In the genomic region with DNA sequence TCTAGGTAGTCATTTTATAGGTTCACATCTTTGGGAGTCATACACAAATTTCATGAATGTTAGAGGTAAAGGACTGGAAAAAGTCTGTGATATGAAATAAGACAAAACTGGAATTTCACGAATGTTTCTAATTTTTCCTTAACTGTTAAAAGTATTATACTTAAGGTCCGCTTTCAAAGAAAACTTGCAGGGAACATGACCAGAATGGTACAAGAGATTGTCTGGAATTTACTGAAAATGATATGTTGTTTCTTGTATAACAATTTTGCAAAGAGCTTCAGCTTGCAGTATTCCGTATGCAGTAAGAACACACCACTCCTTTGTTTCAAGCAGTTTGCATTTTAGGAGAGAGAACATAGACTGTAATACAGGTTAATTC, we compare ENCODE assay signal across 11 cellular contexts. TPM values are rescaled to one million over a fixed set of nuclear protein-coding genes. Genes with fewer than 3 reads are reported as not detected.
DNase-seq lines count a peak whose midpoint lies in the region; ATAC-seq, FAIRE-seq and TF ChIP-seq lines count a peak whose summit lies in the region.
"Had no signal": no experiment of that assay in that cellular context is flagged by ENCODE, and none has a peak within 500 bp of the region (broad histone marks: within the 10 kb centered on the region; RNA-seq: fewer than 3 reads in every experiment).

No MANE protein-coding gene starts in this region.

- H3K4me1 Mint-ChIP-seq in Caco-2 (ENCODE audit: low read depth, unreplicated experiment) (peaks cover 7% of the 10 kb centered on the region), neural progenitor cell (peaks cover 21% of the 10 kb centered on the region)

- no peaks in the 10 kb centered on the region for H4K20me1 ChIP-seq in mammary epithelial cell (ENCODE audit: insufficient read depth, low read length)
- H4K20me1 ChIP-seq in neural progenitor cell (ENCODE audit: low read depth): peaks cover 9% of the 10 kb centered on the region

- in situ Hi-C loops in mammary epithelial cell (cut with MboI; ENCODE audit: low sequenced_read_pairs in 2 of 2): loop anchor here in 1 of 2 donors (25.0 kb wide), 1 partner anchor 406 kb away; no protein-coding TSS in a partner anchor

- no peak overlapping the region for H3K9ac ChIP-seq in mammary epithelial cell (ENCODE audit: insufficient read depth, low read length)
- no peak overlapping the region for H3K9ac ChIP-seq in neural progenitor cell

- H3K36me3 Mint-ChIP-seq in Caco-2 (ENCODE audit: insufficient read depth, unreplicated experiment) (peaks cover 44% of the 10 kb centered on the region), neural progenitor cell (peaks cover 15% of the 10 kb centered on the region)

- H3K4me2 ChIP-seq in mammary epithelial cell (ENCODE audit: insufficient read depth, low read depth, low read length) (peak overlapping the region; percentile 81), neural progenitor cell (peak overlapping the region; percentile 94)

- H3F3A ChIP-seq in neural progenitor cell (ENCODE audit: low read depth): peaks cover 4% of the 10 kb centered on the region

- no TSS peak for BruUV-seq in Caco-2 (replicated peaks; lab: Mats Ljungman, UMichigan)
- no TSS peak for BruUV-seq in mammary epithelial cell (replicated peaks; lab: Mats Ljungman, UMichigan)

- H3K79me2 ChIP-seq in mammary epithelial cell (ENCODE audit: insufficient read depth, low read length) (peaks cover 53% of the 10 kb centered on the region), neural progenitor cell (ENCODE audit: low read depth) (peaks cover 32% of the 10 kb centered on the region)

- dilution Hi-C loops in mammary epithelial cell (cut with HindIII; ENCODE audit: low sequenced_read_pairs): no loop called here

- H3K9me3 Mint-ChIP-seq in Caco-2 (ENCODE audit: unreplicated experiment) (no peaks in the 10 kb centered on the region), neural progenitor cell (no peaks in the 10 kb centered on the region)

- H3K4me1 ChIP-seq in Caco-2 (peaks cover 4% of the 10 kb centered on the region; the same call in 1 of the 2 replicates), mammary epithelial cell (ENCODE audit: insufficient read depth, low read length) (peaks cover 6% of the 10 kb centered on the region), neural progenitor cell (peaks cover 9% of the 10 kb centered on the region), vagina (peaks cover 27% of the 10 kb centered on the region), pancreas (peaks cover 7 to 19% (median 18%) of the 10 kb centered on the region in 3 donors)

- no peak for TF ChIP-seq POLR2A in vagina (IDR thresholded peaks at IDR 0.05)

- intact Hi-C loops in Caco-2 (cut with micrococcal nuclease; ENCODE audit: unreplicated experiment): no loop called here
- intact Hi-C loops in mammary epithelial cell (cut with micrococcal nuclease): no loop called here
- intact Hi-C loops in vagina (cut with DNase I): no loop called here
- intact Hi-C loops in pancreas (cut with DNase I): no loop called here

- H2AFZ ChIP-seq in mammary epithelial cell (ENCODE audit: low read depth, low read length): no peak overlapping the region
- no peak overlapping the region for H2AFZ ChIP-seq in neural progenitor cell (replicated peaks)

- DNase-seq in Caco-2: no peak
- DNase-seq in LNCaP clone FGC (ENCODE audit: low read depth): no peak
- no peak for DNase-seq in mammary epithelial cell
- DNase-seq in neural progenitor cell (ENCODE audit: low spot score): no peak
- DNase-seq in left lobe of liver (ENCODE audit: low spot score): no peak
- no peak for DNase-seq in vagina (ENCODE audit: extremely low spot score in 2 of 2)
- DNase-seq in pancreas: no peak
- DNase-seq: activated CD8-positive, alpha-beta memory T cell treated with anti-CD3 and anti-CD28 coated beads, Interleukin-2, amount 50 U/mL, for 48 hours; midbrain; MV-4-11 had no signal

- H3K4me3 Mint-ChIP-seq in Caco-2 (ENCODE audit: unreplicated experiment) (peak overlapping the region; percentile 85), neural progenitor cell (peak overlapping the region; percentile 95)

- TF ChIP-seq CTCF in Caco-2 (IDR thresholded peaks at IDR 0.05; ENCODE audit: insufficient read depth in 1 of 2, low read depth in 1 of 2, low read length in 1 of 2, severe bottlenecking in 1 of 2, unreplicated experiment in 1 of 2): no peak
- no peak for TF ChIP-seq CTCF in LNCaP clone FGC (IDR thresholded peaks at IDR 0.05; ENCODE audit: control insufficient read depth, extremely low read depth, insufficient read depth)
- TF ChIP-seq CTCF in mammary epithelial cell (conservative IDR thresholded peaks at IDR 0.05 in 1 of 2, IDR thresholded peaks at IDR 0.05 in 1 of 2; ENCODE audit: extremely low read depth in 1 of 2, insufficient read depth in 1 of 2, low read depth in 1 of 2, low read length in 2 of 2): no peak
- no peak for TF ChIP-seq CTCF in neural progenitor cell (IDR thresholded peaks at IDR 0.05)
- no peak for TF ChIP-seq CTCF in vagina (IDR thresholded peaks at IDR 0.05)
- no peak for TF ChIP-seq CTCF in pancreas (IDR thresholded peaks at IDR 0.05)

- H3K27ac Mint-ChIP-seq in Caco-2 (ENCODE audit: unreplicated experiment): peak overlapping the region; percentile 93
- no peak overlapping the region for H3K27ac Mint-ChIP-seq in neural progenitor cell

- no peaks in the 10 kb centered on the region for H3K27me3 ChIP-seq in Caco-2 (replicated peaks; ENCODE audit: control insufficient read depth, insufficient read depth, low read length)
- H3K27me3 ChIP-seq in mammary epithelial cell (ENCODE audit: insufficient read depth, low read length): no peaks in the 10 kb centered on the region
- no peaks in the 10 kb centered on the region for H3K27me3 ChIP-seq in neural progenitor cell
- H3K27me3 ChIP-seq in vagina: no peaks in the 10 kb centered on the region
- H3K27me3 ChIP-seq in pancreas: no peaks in the 10 kb centered on the region

- FAIRE-seq in pancreas (lab: Jason Lieb, UNC): no peak

- H3K9me3 ChIP-seq in Caco-2 (no peaks in the 10 kb centered on the region), mammary epithelial cell (replicated peaks; ENCODE audit: insufficient read depth, low read length) (no peaks in the 10 kb centered on the region), neural progenitor cell (ENCODE audit: low read depth) (no peaks in the 10 kb centered on the region), vagina (no peaks in the 10 kb centered on the region), pancreas (no peaks in the 10 kb centered on the region)

- POLR2A ChIA-PET in Caco-2 (lab: Charles Lee): no interaction called here

- ATAC-seq in left lobe of liver (no peak), HG03280 (IDR thresholded peaks at IDR 0.05; ENCODE audit: unreplicated experiment) (no peak), pancreas (no peak)

- H3K27ac ChIP-seq in mammary epithelial cell (ENCODE audit: insufficient read depth, low read depth, low read length) (no peak overlapping the region), neural progenitor cell (no peak overlapping the region), vagina (no peak overlapping the region), pancreas (no peak overlapping the region)

- CTCF ChIA-PET in Caco-2 (lab: Charles Lee) (no interaction called here), mammary epithelial cell (lab: Charles Lee; ENCODE audit: low non-redundant PET) (interaction anchor here (0.6 kb wide), 1 partner anchor 46 kb away, joined by 4 read pairs; no protein-coding TSS in a partner anchor)

- H3K27me3 Mint-ChIP-seq in Caco-2 (ENCODE audit: insufficient read depth, unreplicated experiment): no peaks in the 10 kb centered on the region
- peaks cover 2% of the 10 kb centered on the region for H3K27me3 Mint-ChIP-seq in neural progenitor cell (ENCODE audit: insufficient read depth, low read depth)

- 98% methylated on average over 3 of the region's 3 CpGs for WGBS in mammary epithelial cell (ENCODE audit: low coverage, missing lambda C conversion rate)
- 50 to 60% methylated on average over 3 of the region's 3 CpGs for WGBS in pancreas, 2 donors

- H3K4me3 ChIP-seq in Caco-2 (ENCODE audit: low read depth, low read length) (no peak overlapping the region), LNCaP clone FGC (ENCODE audit: low read depth, low read length) (peak overlapping the region; percentile 77), mammary epithelial cell (replicated peaks in 1 of 3; ENCODE audit: insufficient read depth in 1 of 3, low read depth in 2 of 3, low read length in 3 of 3) (peak overlapping the region in 2 of 3 experiments; percentile 87 to 95), neural progenitor cell (peak overlapping the region; percentile 75), vagina (peak overlapping the region in 1 of 2 donors; percentile 74), pancreas (peak overlapping the region in 1 of 4 donors; percentile 97)

- H3K36me3 ChIP-seq in Caco-2 (ENCODE audit: control insufficient read depth, insufficient read depth, low read length) (peaks cover 3% of the 10 kb centered on the region; the same call in 1 of the 2 replicates), mammary epithelial cell (ENCODE audit: insufficient read depth, low read length) (peaks cover 27% of the 10 kb centered on the region), neural progenitor cell (peaks cover 20% of the 10 kb centered on the region), vagina (peaks cover 0 to 30% of the 10 kb centered on the region in 2 donors), pancreas (peaks cover 0 to 30% (median 4%) of the 10 kb centered on the region in 3 donors)

RNA-seq across cellular contexts. Expression of gene DDX1, which starts 1.6 kb away (rescaled TPM):
- 145 and 163 TPM in 2 replicates for total RNA-seq in Caco-2 (2022)
- 100 to 1,000 TPM in 1 of 2 donors, 10 to 100 TPM in 1; 47.2 to 107 TPM for total RNA-seq in mammary epithelial cell
- polyA plus RNA-seq in mammary epithelial cell: 71.0 TPM
- polyA minus RNA-seq in mammary epithelial cell: 51.1 TPM
- 66.8 and 103 TPM in 2 replicates for total RNA-seq in neural progenitor cell (ENCODE audit: low replicate concordance)
- total RNA-seq in left lobe of liver: 33.0 TPM
- 48.1 TPM for total RNA-seq in vagina
- 10 to 100 TPM; 31.8 to 55.1 (median 43.1) TPM for total RNA-seq in pancreas
- polyA plus RNA-seq in pancreas: 10 to 100 TPM; 25.5 to 52.6 TPM

RNA-seq across cellular contexts. Expression of gene NBAS, which starts 32.2 kb away (rescaled TPM):
- total RNA-seq in Caco-2 (2022) (28.8 and 31.1 TPM in 2 replicates), mammary epithelial cell (10 to 100 TPM; 38.8 to 58.5 TPM), neural progenitor cell (ENCODE audit: low replicate concordance) (58.0 and 60.2 TPM in 2 replicates), left lobe of liver (19.5 TPM), vagina (29.7 TPM), pancreas (10 to 100 TPM; 26.6 to 36.7 (median 31.1) TPM)
- polyA plus RNA-seq in mammary epithelial cell (18.7 TPM), pancreas (10 to 100 TPM; 29.1 to 33.2 TPM)
- 68.7 TPM for polyA minus RNA-seq in mammary epithelial cell
